In genomic region chr16:23026777-23027362, GRCh38 we compare ENCODE assay signal across 11 cellular contexts.
DNase-seq lines count a peak whose midpoint lies in the region; ATAC-seq, FAIRE-seq and TF ChIP-seq lines count a peak whose summit lies in the region.
"Had no signal": no experiment of that assay in that cellular context is flagged by ENCODE, and none has a peak within 500 bp of the region (broad histone marks: within the 10 kb centered on the region; RNA-seq: fewer than 3 reads in every experiment).

No MANE protein-coding gene starts in this region.

- no peak for TF ChIP-seq CTCF in astrocyte (IDR thresholded peaks at IDR 0.05; ENCODE audit: insufficient read depth, low read depth, low read length)
- TF ChIP-seq CTCF in osteoblast (IDR thresholded peaks at IDR 0.05; ENCODE audit: extremely low read depth, low read depth, low read length), result no peak

- H3K9me3 Mint-ChIP-seq in astrocyte (ENCODE audit: unreplicated experiment), result no peaks in the 10 kb centered on the region

- H3K9ac ChIP-seq in astrocyte (ENCODE audit: low read length), result no peak overlapping the region

- no peaks in the 10 kb centered on the region for H3K36me3 Mint-ChIP-seq in astrocyte (ENCODE audit: low read depth, unreplicated experiment)
- no peaks in the 10 kb centered on the region for H3K36me3 Mint-ChIP-seq in T-helper 17 cell (ENCODE audit: low read depth)

- H2AFZ ChIP-seq in astrocyte (ENCODE audit: low read depth, low read length), result no peak overlapping the region
- no peak overlapping the region for H2AFZ ChIP-seq in osteoblast (ENCODE audit: low read length)

- DNase-seq in Caki2 (ENCODE audit: low read depth) (peak; percentile 34), HT-29 (ENCODE audit: low spot score) (peak; percentile 32), astrocyte (ENCODE audit: low read depth) (peak; percentile 9), islet precursor cell (peak; percentile 69), T-helper 17 cell (no peak), osteoblast (ENCODE audit: insufficient read length, low spot score, missing footprints) (no peak), NCI-H2227 (lab: John Stamatoyannopoulos, UW; ENCODE audit: unreplicated experiment) (no peak)
- no peak for DNase-seq in activated CD8-positive, alpha-beta memory T cell treated with anti-CD3 and anti-CD28 coated beads, Interleukin-2, amount 50 U/mL, for 4 hours
- DNase-seq: activated T-cell treated with anti-CD3 and anti-CD28 coated beads, Interleukin-2, amount 50 U/mL, for 48 hours; stimulated activated CD4-positive, alpha-beta T cell treated with anti-CD3 and anti-CD28 coated beads, Interleukin-1b, Interleukin-23, amount 100 ng/mL, for 48 hours had no signal

- H3K27ac ChIP-seq in astrocyte (ENCODE audit: low read depth, low read length) (no peak overlapping the region), osteoblast (ENCODE audit: low read depth, low read length) (no peak overlapping the region)
- H3K27ac ChIP-seq: thoracic aorta had no signal

- in situ Hi-C loops in Caki2 (cut with HindIII; ENCODE audit: low pct_unique_long_range_greater_than_20kb, low sequenced_read_pairs), result no loop called here

- H3K27ac Mint-ChIP-seq in astrocyte (ENCODE audit: unreplicated experiment) (no peak overlapping the region), T-helper 17 cell (no peak overlapping the region)

- H3K4me1 ChIP-seq in astrocyte (ENCODE audit: insufficient read depth, low read length) (no peaks in the 10 kb centered on the region), osteoblast (ENCODE audit: insufficient read depth, low read length) (no peaks in the 10 kb centered on the region)

- H3K4me3 ChIP-seq in astrocyte (ENCODE audit: insufficient read depth, low read depth, low read length) (no peak overlapping the region), osteoblast (ENCODE audit: insufficient read depth, low read length) (no peak overlapping the region)
- H3K4me3 ChIP-seq: thoracic aorta had no signal

- H4K20me1 ChIP-seq in astrocyte (ENCODE audit: insufficient read depth, low read length) (no peaks in the 10 kb centered on the region), osteoblast (ENCODE audit: insufficient read depth, low read length) (no peaks in the 10 kb centered on the region)

- H3K27me3 Mint-ChIP-seq in astrocyte (ENCODE audit: low read depth, unreplicated experiment) (peaks cover 28% of the 10 kb centered on the region), T-helper 17 cell (peaks cover 43% of the 10 kb centered on the region)

- FAIRE-seq in astrocyte (lab: Jason Lieb, UNC), result no peak

- H3K4me1 Mint-ChIP-seq in astrocyte (ENCODE audit: low read depth, unreplicated experiment) (no peaks in the 10 kb centered on the region), T-helper 17 cell (no peaks in the 10 kb centered on the region)

- H3K27me3 ChIP-seq in astrocyte (ENCODE audit: insufficient read depth, low read length) (no peaks in the 10 kb centered on the region), osteoblast (ENCODE audit: insufficient read depth, low read length) (no peaks in the 10 kb centered on the region)

- no peaks in the 10 kb centered on the region for H3K9me3 ChIP-seq in astrocyte (ENCODE audit: insufficient read depth, low read depth, low read length)
- H3K9me3 ChIP-seq in T-helper 17 cell (ENCODE audit: control insufficient read depth, low read length, poor library complexity, severe bottlenecking), result no peaks in the 10 kb centered on the region
- H3K9me3 ChIP-seq in osteoblast (ENCODE audit: low read depth, low read length), result no peaks in the 10 kb centered on the region
- H3K9me3 ChIP-seq: thoracic aorta had no signal

- H3K79me2 ChIP-seq in astrocyte (ENCODE audit: insufficient read depth, low read length) (no peaks in the 10 kb centered on the region), osteoblast (ENCODE audit: insufficient read depth, low read length) (no peaks in the 10 kb centered on the region)

- ATAC-seq in T-helper 17 cell, result no peak

- no peaks in the 10 kb centered on the region for H3K36me3 ChIP-seq in astrocyte (ENCODE audit: insufficient read depth, low read length)
- H3K36me3 ChIP-seq in osteoblast (ENCODE audit: insufficient read depth, low read length), result no peaks in the 10 kb centered on the region
- H3K36me3 ChIP-seq: thoracic aorta had no signal

- H3K4me2 ChIP-seq in astrocyte (ENCODE audit: low read length) (no peak overlapping the region), osteoblast (ENCODE audit: insufficient read depth, low read length) (no peak overlapping the region)

- H3K4me3 Mint-ChIP-seq in astrocyte (ENCODE audit: unreplicated experiment) (no peak overlapping the region), T-helper 17 cell (no peak overlapping the region)

Comparison
In these comparisons a context has a peak if more than half of its experiments do, and no peak if none do; other contexts are left out.
1. DNase-seq: peak in Caki2 (single experiment), HT-29 (single experiment), astrocyte (single experiment) and islet precursor cell (single experiment); none in T-helper 17 cell (0 of 3), activated CD8-positive, alpha-beta memory T cell treated with anti-CD3 and anti-CD28 coated beads, Interleukin-2, amount 50 U/mL, for 4 hours (single experiment), osteoblast (single experiment) and NCI-H2227 (single experiment).